20 cellular contexts compared by ENCODE assay signal in genomic region chr14:61346221-61346620, GRCh38. TPM values are rescaled to one million over a fixed set of nuclear protein-coding genes. Genes with fewer than 3 reads are reported as not detected.
DNase-seq lines count a peak whose midpoint lies in the region; ATAC-seq and TF ChIP-seq lines count a peak whose summit lies in the region.
"Had no signal": no experiment of that assay in that cellular context is flagged by ENCODE, and none has a peak within 500 bp of the region (broad histone marks: within the 10 kb centered on the region; RNA-seq: fewer than 3 reads in every experiment).

No MANE protein-coding gene starts in this region.

- CTCF ChIA-PET in PC-3 (lab: Charles Lee) = interaction anchor here (0.6 kb wide), 1 partner anchor 1341 kb away, joined by 6 read pairs; no protein-coding TSS in a partner anchor
- CTCF ChIA-PET in mammary epithelial cell (lab: Charles Lee; ENCODE audit: low non-redundant PET) = no interaction called here

- peak overlapping the region; percentile 99 for H3K27ac Mint-ChIP-seq in activated T-cell treated with anti-CD3 and anti-CD28 coated beads, Interleukin-2, amount 50 U/mL, for 72 hours
- H3K27ac Mint-ChIP-seq in natural killer cell treated with Interleukin-12 subunit alpha and Interleukin-12 subunit beta and Interleukin-15 and Interleukin-18, amount 100 ng/mL, for 72 hours = peak overlapping the region; percentile 97 to 98
- H3K27ac Mint-ChIP-seq: HFFc6 had no signal

- 83% methylated on average over 2 of the region's 2 CpGs for WGBS in mammary epithelial cell (ENCODE audit: low coverage, missing lambda C conversion rate)
- WGBS in hepatocyte (ENCODE audit: low lambda C conversion rate, missing lambda C conversion rate) = 66% methylated on average over 2 of the region's 2 CpGs

- peaks cover 100% of the 10 kb centered on the region for H3K4me1 Mint-ChIP-seq in activated T-cell treated with anti-CD3 and anti-CD28 coated beads, Interleukin-2, amount 50 U/mL, for 72 hours (ENCODE audit: low read depth)
- H3K4me1 Mint-ChIP-seq in natural killer cell treated with Interleukin-12 subunit alpha and Interleukin-12 subunit beta and Interleukin-15 and Interleukin-18, amount 100 ng/mL, for 72 hours (ENCODE audit: low read depth in 2 of 2) = peaks cover 89 to 93% of the 10 kb centered on the region in 2 donors

- TF ChIP-seq POLR2A in GM18505 (IDR thresholded peaks at IDR 0.05; ENCODE audit: borderline replicate concordance, extremely low read depth, insufficient read depth, insufficient read length) = no peak

- no peaks in the 10 kb centered on the region for H4K20me1 ChIP-seq in PC-3 (ENCODE audit: low read length)
- no peaks in the 10 kb centered on the region for H4K20me1 ChIP-seq in mammary epithelial cell (ENCODE audit: insufficient read depth, low read length)
- no peaks in the 10 kb centered on the region for H4K20me1 ChIP-seq in hepatocyte (ENCODE audit: insufficient read depth, poor library complexity, severe bottlenecking)

- H3F3A ChIP-seq in PC-3 (ENCODE audit: low read length, unreplicated experiment) = no peaks in the 10 kb centered on the region

- H3K4me1 ChIP-seq in PC-3 (ENCODE audit: insufficient read depth, low read length) (peaks cover 15% of the 10 kb centered on the region), mammary epithelial cell (ENCODE audit: insufficient read depth, low read length) (peaks cover 9% of the 10 kb centered on the region), hepatocyte (ENCODE audit: insufficient read depth) (no peaks in the 10 kb centered on the region)
- H3K4me1 ChIP-seq: ascending aorta, testis had no signal

- H3K4me2 ChIP-seq in PC-3 (ENCODE audit: low read length) = peak overlapping the region; percentile 5
- H3K4me2 ChIP-seq in mammary epithelial cell (ENCODE audit: insufficient read depth, low read depth, low read length) = no peak overlapping the region
- no peak overlapping the region for H3K4me2 ChIP-seq in hepatocyte

- H3K9me2 ChIP-seq in PC-3 (replicated peaks; ENCODE audit: low read length) (no peaks in the 10 kb centered on the region), hepatocyte (replicated peaks; ENCODE audit: insufficient read depth) (no peaks in the 10 kb centered on the region)

- H3K4me3 ChIP-seq in PC-3 (ENCODE audit: low read length) (no peak overlapping the region), mammary epithelial cell (replicated peaks in 1 of 3; ENCODE audit: insufficient read depth in 1 of 3, low read depth in 2 of 3, low read length in 3 of 3) (no peak overlapping the region), hepatocyte (no peak overlapping the region)
- H3K4me3 ChIP-seq: ascending aorta, testis had no signal

- no peaks in the 10 kb centered on the region for H3K27me3 Mint-ChIP-seq in activated T-cell treated with anti-CD3 and anti-CD28 coated beads, Interleukin-2, amount 50 U/mL, for 72 hours (ENCODE audit: low read depth)
- no peaks in the 10 kb centered on the region for H3K27me3 Mint-ChIP-seq in natural killer cell treated with Interleukin-12 subunit alpha and Interleukin-12 subunit beta and Interleukin-15 and Interleukin-18, amount 100 ng/mL, for 72 hours

- no peaks in the 10 kb centered on the region for H3K27me3 ChIP-seq in PC-3 (ENCODE audit: low read length)
- no peaks in the 10 kb centered on the region for H3K27me3 ChIP-seq in mammary epithelial cell (ENCODE audit: insufficient read depth, low read length)
- H3K27me3 ChIP-seq in hepatocyte = no peaks in the 10 kb centered on the region
- H3K27me3 ChIP-seq: ascending aorta, testis had no signal

- no peak overlapping the region for H2AFZ ChIP-seq in PC-3 (ENCODE audit: low read length)
- no peak overlapping the region for H2AFZ ChIP-seq in mammary epithelial cell (ENCODE audit: low read depth, low read length)
- H2AFZ ChIP-seq in hepatocyte = no peak overlapping the region
- H2AFZ ChIP-seq: parathyroid adenoma had no signal

- dilution Hi-C loops in mammary epithelial cell (cut with HindIII; ENCODE audit: low sequenced_read_pairs) = no loop called here

- no peak for ATAC-seq in activated T-cell treated with anti-CD3 and anti-CD28 coated beads, Interleukin-2, amount 50 U/mL, for 72 hours (replicated peaks in 1 of 2)
- ATAC-seq in PC-3 (peak; percentile 92), GM18505 (IDR thresholded peaks at IDR 0.05; ENCODE audit: unreplicated experiment) (no peak)
- no peak for ATAC-seq in natural killer cell treated with Interleukin-12 subunit alpha and Interleukin-12 subunit beta and Interleukin-15 and Interleukin-18, amount 100 ng/mL, for 72 hours
- ATAC-seq: activated CD4-positive, CD25-positive, alpha-beta regulatory T cell treated with anti-CD3 and anti-CD28 coated beads, Interleukin-2, amount 50 U/mL, for 24 hours had no signal

- H3K27ac ChIP-seq in PC-3 (ENCODE audit: low read length) = no peak overlapping the region
- no peak overlapping the region for H3K27ac ChIP-seq in mammary epithelial cell (ENCODE audit: insufficient read depth, low read depth, low read length)
- no peak overlapping the region for H3K27ac ChIP-seq in hepatocyte
- H3K27ac ChIP-seq: ascending aorta, parathyroid adenoma, testis had no signal

- H3K9me3 Mint-ChIP-seq in activated T-cell treated with anti-CD3 and anti-CD28 coated beads, Interleukin-2, amount 50 U/mL, for 72 hours = peaks cover 3 to 4% of the 10 kb centered on the region in 2 donors
- no peaks in the 10 kb centered on the region for H3K9me3 Mint-ChIP-seq in natural killer cell treated with Interleukin-12 subunit alpha and Interleukin-12 subunit beta and Interleukin-15 and Interleukin-18, amount 100 ng/mL, for 72 hours
- H3K9me3 Mint-ChIP-seq: HFFc6 had no signal

- peaks cover 24% of the 10 kb centered on the region for H3K79me2 ChIP-seq in PC-3 (ENCODE audit: low read length)
- H3K79me2 ChIP-seq in mammary epithelial cell (ENCODE audit: insufficient read depth, low read length) = peaks cover 25% of the 10 kb centered on the region
- no peaks in the 10 kb centered on the region for H3K79me2 ChIP-seq in hepatocyte

- H3K9me3 ChIP-seq in PC-3 (ENCODE audit: low read length) (no peaks in the 10 kb centered on the region), mammary epithelial cell (replicated peaks; ENCODE audit: insufficient read depth, low read length) (no peaks in the 10 kb centered on the region), hepatocyte (ENCODE audit: low read depth) (no peaks in the 10 kb centered on the region)
- H3K9me3 ChIP-seq: ascending aorta, testis had no signal

- TF ChIP-seq CTCF in PC-3 (conservative IDR thresholded peaks at IDR 0.05; ENCODE audit: low read depth, low read length) (no peak), mammary epithelial cell (conservative IDR thresholded peaks at IDR 0.05 in 1 of 2, IDR thresholded peaks at IDR 0.05 in 1 of 2; ENCODE audit: extremely low read depth in 1 of 2, insufficient read depth in 1 of 2, low read depth in 1 of 2, low read length in 2 of 2) (no peak), hepatocyte (IDR thresholded peaks at IDR 0.05; ENCODE audit: poor library complexity) (no peak)

- H3K9ac ChIP-seq in PC-3 (ENCODE audit: low read length) (no peak overlapping the region), mammary epithelial cell (ENCODE audit: insufficient read depth, low read length) (no peak overlapping the region)
- H3K9ac ChIP-seq: parathyroid adenoma had no signal

- H3K36me3 ChIP-seq in PC-3 (ENCODE audit: low read depth, low read length) (no peaks in the 10 kb centered on the region), mammary epithelial cell (ENCODE audit: insufficient read depth, low read length) (no peaks in the 10 kb centered on the region), hepatocyte (replicated peaks; ENCODE audit: insufficient read depth, low read depth) (no peaks in the 10 kb centered on the region)
- H3K36me3 ChIP-seq: ascending aorta had no signal

- in situ Hi-C loops in mammary epithelial cell (cut with MboI; ENCODE audit: low sequenced_read_pairs in 2 of 2) = no loop called here

- peaks cover 8 to 14% of the 10 kb centered on the region in 2 donors for H3K36me3 Mint-ChIP-seq in activated T-cell treated with anti-CD3 and anti-CD28 coated beads, Interleukin-2, amount 50 U/mL, for 72 hours (ENCODE audit: insufficient read depth in 2 of 2)
- H3K36me3 Mint-ChIP-seq in natural killer cell treated with Interleukin-12 subunit alpha and Interleukin-12 subunit beta and Interleukin-15 and Interleukin-18, amount 100 ng/mL, for 72 hours = peaks cover 18% of the 10 kb centered on the region

- POLR2A ChIA-PET in PC-3 (lab: Charles Lee; ENCODE audit: unreplicated experiment) = interaction anchor here (0.7 kb wide), 1 partner anchor 24 kb away, joined by 3 read pairs; no protein-coding TSS in a partner anchor

- BruUV-seq in PC-3 (replicated peaks; lab: Mats Ljungman, UMichigan) (no TSS peak), mammary epithelial cell (replicated peaks; lab: Mats Ljungman, UMichigan) (no TSS peak)

- intact Hi-C loops in PC-3 (cut with micrococcal nuclease) (no loop called here), mammary epithelial cell (cut with micrococcal nuclease) (no loop called here)

- DNase-seq in activated T-cell treated with anti-CD3 and anti-CD28 coated beads, Interleukin-2, amount 50 U/mL, for 72 hours = no peak
- DNase-seq in activated T-cell treated with anti-CD3 and anti-CD28 coated beads, Interleukin-2, amount 50 U/mL, for 48 hours = no peak
- DNase-seq in PC-3 = peak; percentile 64
- peak; percentile 50 for DNase-seq in mammary epithelial cell
- no peak for DNase-seq in natural killer cell treated with Interleukin-12 subunit alpha and Interleukin-12 subunit beta and Interleukin-15 and Interleukin-18, amount 100 ng/mL, for 72 hours (ENCODE audit: low spot score)
- no peak for DNase-seq in T1000 (lab: John Stamatoyannopoulos, UW)
- DNase-seq in hepatocyte (ENCODE audit: low spot score) = no peak
- DNase-seq: COR-L47; EL; erythroblast; HFFc6; NCI-H1417 treated with DMSO at 0.1 percent for 48 hours; NCI-H345; SHP77; stimulated activated CD4-positive, alpha-beta T cell treated with anti-CD3 and anti-CD28 coated beads, Interleukin-4, amount 100 ng/mL, for 1 hour; testis had no signal

- H3K4me3 Mint-ChIP-seq in activated T-cell treated with anti-CD3 and anti-CD28 coated beads, Interleukin-2, amount 50 U/mL, for 72 hours = peak overlapping the region; percentile 84 to 94
- peak overlapping the region; percentile 68 for H3K4me3 Mint-ChIP-seq in natural killer cell treated with Interleukin-12 subunit alpha and Interleukin-12 subunit beta and Interleukin-15 and Interleukin-18, amount 100 ng/mL, for 72 hours
- H3K4me3 Mint-ChIP-seq: HFFc6 had no signal

RNA-seq across cellular contexts. Expression of gene PRKCH, which starts 24.8 kb away (rescaled TPM):
- 100 to 1,000 TPM; 127 to 143 TPM for total RNA-seq in activated T-cell treated with anti-CD3 and anti-CD28 coated beads, Interleukin-2, amount 50 U/mL, for 72 hours
- total RNA-seq in PC-3 (2014; rRNA removed) = 80.8 and 170 TPM in 2 replicates
- total RNA-seq in mammary epithelial cell = 10 to 100 TPM in 1 of 2 donors, 1 to 10 TPM in 1; 8.8 to 16.2 TPM
- 11.5 TPM for polyA plus RNA-seq in mammary epithelial cell
- 21.2 TPM for polyA minus RNA-seq in mammary epithelial cell
- total RNA-seq in natural killer cell treated with Interleukin-12 subunit alpha and Interleukin-12 subunit beta and Interleukin-15 and Interleukin-18, amount 100 ng/mL, for 72 hours = 100 to 1,000 TPM; 182 to 216 TPM
- total RNA-seq in hepatocyte = 11.2 and 16.3 TPM in 2 replicates
- 7.1 and 8.7 TPM in 2 replicates for polyA plus RNA-seq in hepatocyte

Comparison
In these comparisons a context has a peak if more than half of its experiments do, and no peak if none do; other contexts are left out.
1. DNase-seq: peak in PC-3 (single experiment) and mammary epithelial cell (single experiment); none in activated T-cell treated with anti-CD3 and anti-CD28 coated beads, Interleukin-2, amount 50 U/mL, for 72 hours (0 of 2), activated T-cell treated with anti-CD3 and anti-CD28 coated beads, Interleukin-2, amount 50 U/mL, for 48 hours (0 of 2), natural killer cell treated with Interleukin-12 subunit alpha and Interleukin-12 subunit beta and Interleukin-15 and Interleukin-18, amount 100 ng/mL, for 72 hours (single experiment), T1000 (single experiment) and hepatocyte (single experiment).